ENCODE assay signal across 8 cellular contexts in the genomic region with DNA sequence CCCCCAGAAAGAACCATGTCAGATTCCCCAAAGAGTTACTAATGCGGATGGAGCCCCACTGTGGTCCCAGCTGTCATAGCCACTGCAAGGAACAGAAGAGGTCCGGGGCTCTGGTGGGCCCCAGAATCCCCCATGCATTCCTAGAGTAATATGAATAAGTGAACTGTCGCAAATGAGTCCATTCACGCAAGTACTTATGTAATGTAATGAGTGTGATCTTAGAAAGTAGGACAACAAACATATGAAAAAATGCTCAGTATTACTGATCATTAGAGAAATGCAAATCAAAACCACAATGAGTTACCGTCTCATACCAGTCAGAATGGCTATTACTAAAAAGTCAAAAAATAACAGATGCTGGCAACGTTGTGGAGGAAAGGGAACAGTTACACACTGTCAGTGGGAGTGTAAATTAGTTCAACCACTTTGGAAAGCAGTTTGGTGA.
DNase-seq lines count a peak whose midpoint lies in the region; ATAC-seq and TF ChIP-seq lines count a peak whose summit lies in the region.
"Had no signal": no experiment of that assay in that cellular context is flagged by ENCODE, and none has a peak within 500 bp of the region (broad histone marks: within the 10 kb centered on the region; RNA-seq: fewer than 3 reads in every experiment).

No MANE protein-coding gene starts in this region.

- peaks cover 6% of the 10 kb centered on the region for H3K9me3 Mint-ChIP-seq in activated T-helper 17 cell treated with anti-CD3 and anti-CD28 coated beads, Interleukin-2, amount 50 U/mL, for 72 hours

- TF ChIP-seq POLR2A in tibial nerve (IDR thresholded peaks at IDR 0.05), result no peak

- no peaks in the 10 kb centered on the region for H3K9me3 ChIP-seq in tibial nerve

- H3K4me3 ChIP-seq in tibial nerve, result no peak overlapping the region

- H3K4me1 Mint-ChIP-seq in activated T-helper 17 cell treated with anti-CD3 and anti-CD28 coated beads, Interleukin-2, amount 50 U/mL, for 72 hours, result peaks cover 42% of the 10 kb centered on the region

- TF ChIP-seq EP300 in tibial nerve (IDR thresholded peaks at IDR 0.05), result no peak

- H3K4me3 Mint-ChIP-seq in activated T-helper 17 cell treated with anti-CD3 and anti-CD28 coated beads, Interleukin-2, amount 50 U/mL, for 72 hours, result peak overlapping the region; percentile 64

- no peaks in the 10 kb centered on the region for H3K27me3 Mint-ChIP-seq in activated T-helper 17 cell treated with anti-CD3 and anti-CD28 coated beads, Interleukin-2, amount 50 U/mL, for 72 hours

- no peaks in the 10 kb centered on the region for H3K36me3 ChIP-seq in tibial nerve

- DNase-seq in medulla oblongata (ENCODE audit: extremely low spot score) (no peak), superior temporal gyrus (ENCODE audit: extremely low spot score) (no peak), tibial nerve (ENCODE audit: low spot score in 2 of 2) (no peak)
- DNase-seq: NCI-H2081 treated with DMSO at 0.1 percent for 48 hours had no signal

- no peaks in the 10 kb centered on the region for H3K27me3 ChIP-seq in tibial nerve

- peak overlapping the region; percentile 97 for H3K27ac Mint-ChIP-seq in activated T-helper 17 cell treated with anti-CD3 and anti-CD28 coated beads, Interleukin-2, amount 50 U/mL, for 72 hours

- WGBS in tibial nerve, 2 donors, result 84 to 89% methylated on average over 6 of the region's 6 CpGs

- no peak for TF ChIP-seq CTCF in tibial nerve (IDR thresholded peaks at IDR 0.05)

- no peak overlapping the region for H3K27ac ChIP-seq in tibial nerve

- ATAC-seq in GM18519 (IDR thresholded peaks at IDR 0.05; ENCODE audit: low FRiP score, unreplicated experiment) (peak; percentile 78), GM19455 (IDR thresholded peaks at IDR 0.05; ENCODE audit: unreplicated experiment) (peak; percentile 80), HG02981 (IDR thresholded peaks at IDR 0.05; ENCODE audit: unreplicated experiment) (peak; percentile 83)
- peak; percentile 75 for ATAC-seq in activated T-helper 17 cell treated with anti-CD3 and anti-CD28 coated beads, Interleukin-2, amount 50 U/mL, for 72 hours (replicated peaks)

- peaks cover 6% of the 10 kb centered on the region for H3K36me3 Mint-ChIP-seq in activated T-helper 17 cell treated with anti-CD3 and anti-CD28 coated beads, Interleukin-2, amount 50 U/mL, for 72 hours (ENCODE audit: low read depth)

- H3K4me1 ChIP-seq in tibial nerve, result no peaks in the 10 kb centered on the region
